In the genomic region with DNA sequence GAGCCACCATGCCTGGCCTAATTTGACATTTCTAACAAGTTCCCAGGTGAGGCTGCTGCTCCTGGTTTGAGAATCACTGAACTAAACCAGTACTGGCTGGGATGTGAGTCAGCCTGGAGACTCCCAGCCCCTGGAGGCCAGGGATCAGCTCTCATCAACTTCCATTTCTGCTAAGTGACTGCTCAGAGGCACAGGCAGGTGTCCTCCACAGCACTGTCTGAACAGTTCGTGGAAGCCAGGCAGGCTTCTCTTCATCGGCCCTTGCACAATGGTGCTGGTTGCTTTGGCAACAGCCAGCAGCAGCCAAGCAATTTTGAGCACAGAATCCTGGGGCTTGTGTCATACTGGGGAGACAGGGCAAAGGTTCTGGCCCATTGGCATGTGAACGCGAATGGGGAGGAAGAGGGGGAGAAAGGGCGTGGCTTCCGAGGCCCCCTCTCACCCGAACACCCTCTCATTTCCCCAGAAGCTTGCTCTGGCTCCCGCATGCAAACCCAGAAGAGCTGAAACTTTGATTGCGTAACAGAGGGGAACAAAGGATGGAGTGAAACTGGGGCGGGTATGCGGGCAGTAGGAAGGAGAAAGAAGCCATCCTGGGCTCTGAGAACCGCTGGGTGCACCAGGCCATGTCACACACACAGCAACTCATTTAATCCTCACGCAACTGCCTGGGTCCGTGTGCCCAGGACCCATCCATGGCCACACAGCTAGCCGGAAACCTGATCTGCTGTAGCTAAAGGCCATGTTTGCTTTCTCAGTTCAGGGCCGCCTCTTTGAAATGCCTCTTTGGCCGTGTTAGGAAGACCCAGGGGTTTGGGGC, we compare ENCODE assay signal across 8 cellular contexts. TPM values are rescaled to one million over a fixed set of nuclear protein-coding genes. Genes with fewer than 3 reads are reported as not detected.
A peak's percentile ranks its signal among the peaks of the same experiment; 100 is the strongest.
DNase-seq lines count a peak whose midpoint lies in the region; ATAC-seq and TF ChIP-seq lines count a peak whose summit lies in the region.

No MANE protein-coding gene starts in this region.

- peak overlapping the region; percentile 91 for H2AFZ ChIP-seq in neural progenitor cell (replicated peaks)

- ATAC-seq in GM18498 (IDR thresholded peaks at IDR 0.05; ENCODE audit: unreplicated experiment) (no peak), GM21825 (IDR thresholded peaks at IDR 0.05; ENCODE audit: unreplicated experiment) (no peak)

- TF ChIP-seq POLR2A in Peyer's patch (IDR thresholded peaks at IDR 0.05): no peak

- H3K4me3 ChIP-seq in HUES64 (ENCODE audit: low read length) (no peak overlapping the region), Peyer's patch (no peak overlapping the region), fibroblast of the aortic adventitia (ENCODE audit: low read depth, low read length) (no peak overlapping the region), neural progenitor cell (no peak overlapping the region)

- TF ChIP-seq CTCF in Peyer's patch (IDR thresholded peaks at IDR 0.05) (no peak), fibroblast of the aortic adventitia (IDR thresholded peaks at IDR 0.05; ENCODE audit: insufficient read depth, low read length) (no peak), neural progenitor cell (IDR thresholded peaks at IDR 0.05) (no peak)

- H3K27ac Mint-ChIP-seq in neural progenitor cell: peak overlapping the region; percentile 98

- no peaks in the 10 kb centered on the region for H3K79me2 ChIP-seq in neural progenitor cell (ENCODE audit: low read depth)

- peak overlapping the region; percentile 14 for H3K9ac ChIP-seq in HUES64 (ENCODE audit: low read depth, low read length)
- no peak overlapping the region for H3K9ac ChIP-seq in neural progenitor cell

- H3K9me3 Mint-ChIP-seq in neural progenitor cell: no peaks in the 10 kb centered on the region

- H3K36me3 ChIP-seq in HUES64 (ENCODE audit: insufficient read depth, low read length) (no peaks in the 10 kb centered on the region), Peyer's patch (no peaks in the 10 kb centered on the region), neural progenitor cell (no peaks in the 10 kb centered on the region)

- H3K4me1 Mint-ChIP-seq in neural progenitor cell: peaks cover 31% of the 10 kb centered on the region

- DNase-seq in Peyer's patch (peak in 2 of 3 donors; percentile 61 to 80), fibroblast of the aortic adventitia (ENCODE audit: low read depth) (peak; percentile 73), neural progenitor cell (ENCODE audit: low spot score) (peak; percentile 79), NCI-H82 (lab: John Stamatoyannopoulos, UW) (no peak), UCSD-AML1 (lab: John Stamatoyannopoulos, UW; ENCODE audit: unreplicated experiment) (no peak)

- peak overlapping the region; percentile 55 for H3K4me2 ChIP-seq in neural progenitor cell

- no peaks in the 10 kb centered on the region for H4K20me1 ChIP-seq in neural progenitor cell (ENCODE audit: low read depth)

- H3K36me3 Mint-ChIP-seq in neural progenitor cell: no peaks in the 10 kb centered on the region

- H3F3A ChIP-seq in neural progenitor cell (ENCODE audit: low read depth): peaks cover 23% of the 10 kb centered on the region

- H3K27me3 ChIP-seq in HUES64 (ENCODE audit: insufficient read depth, low read length) (no peaks in the 10 kb centered on the region), Peyer's patch (no peaks in the 10 kb centered on the region), neural progenitor cell (no peaks in the 10 kb centered on the region)

- H3K4me3 Mint-ChIP-seq in neural progenitor cell: peak overlapping the region; percentile 72

- H3K4me1 ChIP-seq in HUES64 (ENCODE audit: insufficient read depth, low read length) (peaks cover 10% of the 10 kb centered on the region; the same call in 1 of the 2 replicates), Peyer's patch (no peaks in the 10 kb centered on the region), neural progenitor cell (peaks cover 14% of the 10 kb centered on the region)

- H3K9me3 ChIP-seq in HUES64 (ENCODE audit: insufficient read depth, low read depth, low read length) (no peaks in the 10 kb centered on the region), Peyer's patch (no peaks in the 10 kb centered on the region), neural progenitor cell (ENCODE audit: low read depth) (no peaks in the 10 kb centered on the region)

- H3K27ac ChIP-seq in HUES64 (ENCODE audit: low read depth, low read length): peak overlapping the region; percentile 53
- peak overlapping the region in 2 of 4 donors; percentile 17 to 62 for H3K27ac ChIP-seq in Peyer's patch
- no peak overlapping the region for H3K27ac ChIP-seq in neural progenitor cell

- H3K27me3 Mint-ChIP-seq in neural progenitor cell (ENCODE audit: insufficient read depth, low read depth): peaks cover 3% of the 10 kb centered on the region

- 53% methylated on average over 13 of the region's 17 CpGs for WGBS in HUES64

RNA-seq across cellular contexts. Expression of gene POR, which starts 9.0 kb away (rescaled TPM):
- polyA plus RNA-seq in HUES64 (2013, experiment 1 of 2): 59.1 TPM
- 61.4 TPM for polyA plus RNA-seq in HUES64 (2013, experiment 2 of 2)
- total RNA-seq in Peyer's patch (100 to 1,000 TPM in 3 of 4 donors, 10 to 100 TPM in 1; 67.7 to 625 (median 451) TPM), fibroblast of the aortic adventitia (ENCODE audit: low replicate concordance) (35.2 and 40.7 TPM in 2 replicates), neural progenitor cell (ENCODE audit: low replicate concordance) (38.6 and 61.0 TPM in 2 replicates)

RNA-seq across cellular contexts. Expression of gene RHBDD2, which starts 27.2 kb away (rescaled TPM):
- 29.3 TPM for polyA plus RNA-seq in HUES64 (2013, experiment 1 of 2)
- polyA plus RNA-seq in HUES64 (2013, experiment 2 of 2): 33.6 TPM
- 10 to 100 TPM; 35.5 to 76.9 (median 57.6) TPM for total RNA-seq in Peyer's patch
- 28.7 and 50.3 TPM in 2 replicates for total RNA-seq in fibroblast of the aortic adventitia (ENCODE audit: low replicate concordance)
- 15.4 and 52.7 TPM in 2 replicates for total RNA-seq in neural progenitor cell (ENCODE audit: low replicate concordance)

Comparison
In these comparisons a context has a peak if more than half of its experiments do, and no peak if none do; other contexts are left out.
1. DNase-seq: peak in Peyer's patch (2 of 3), fibroblast of the aortic adventitia (single experiment) and neural progenitor cell (single experiment); none in NCI-H82 (single experiment) and UCSD-AML1 (single experiment).